Comparison of ENCODE assay signal across 9 cellular contexts in the genomic region with DNA sequence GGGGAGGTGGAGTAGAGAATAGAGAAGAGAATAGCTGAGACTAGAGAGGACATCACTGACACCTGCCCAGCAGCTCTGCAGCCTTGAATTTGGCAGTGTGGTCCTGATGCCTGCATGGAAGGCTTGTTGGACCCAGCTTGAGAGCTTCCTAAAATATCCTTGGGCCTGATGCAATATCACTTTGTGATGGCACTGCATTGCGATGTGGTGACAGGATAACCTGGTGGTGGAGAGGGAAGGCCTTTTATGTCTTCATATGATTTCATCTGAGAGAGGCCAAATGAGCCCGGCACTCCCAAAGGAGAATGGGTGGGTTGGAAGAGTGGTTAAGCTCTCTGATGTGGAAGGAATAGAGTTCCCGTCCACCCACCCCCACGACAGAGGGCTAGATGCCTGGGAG.
DNase-seq lines count a peak whose midpoint lies in the region; ATAC-seq and TF ChIP-seq lines count a peak whose summit lies in the region.
"Had no signal": no experiment of that assay in that cellular context is flagged by ENCODE, and none has a peak within 500 bp of the region (broad histone marks: within the 10 kb centered on the region; RNA-seq: fewer than 3 reads in every experiment).

No MANE protein-coding gene starts in this region.

- H3K79me1 ChIP-seq in mesenchymal stem cell (replicated peaks; ENCODE audit: low read length, poor library complexity, severe bottlenecking): no peaks in the 10 kb centered on the region

- no peaks in the 10 kb centered on the region for H3K27me3 Mint-ChIP-seq in activated T-cell treated with anti-CD3 and anti-CD28 coated beads, Interleukin-2, amount 50 U/mL, for 24 hours

- peak overlapping the region; percentile 36 to 93 for H3K4ac ChIP-seq in mesenchymal stem cell (ENCODE audit: low read depth in 1 of 2, low read length in 2 of 2)

- H2AFZ ChIP-seq in mesenchymal stem cell (ENCODE audit: low read depth, low read length): peak overlapping the region; percentile 76

- peak overlapping the region in 1 of 2 experiments; percentile 51 for H3K14ac ChIP-seq in mesenchymal stem cell (ENCODE audit: low read length in 2 of 2)

- peak overlapping the region; percentile 30 to 85 for H2BK12ac ChIP-seq in mesenchymal stem cell (ENCODE audit: low read length in 2 of 2)

- no peak overlapping the region for H3K4me3 Mint-ChIP-seq in activated T-cell treated with anti-CD3 and anti-CD28 coated beads, Interleukin-2, amount 50 U/mL, for 24 hours

- no peaks in the 10 kb centered on the region for H3K27me3 ChIP-seq in mesenchymal stem cell (ENCODE audit: control insufficient read depth in 1 of 2, insufficient read depth in 1 of 2, low read length in 2 of 2)
- no peaks in the 10 kb centered on the region for H3K27me3 ChIP-seq in upper lobe of left lung

- H3K4me3 ChIP-seq in mesenchymal stem cell (ENCODE audit: insufficient read depth in 1 of 2, low read depth in 1 of 2, low read length in 2 of 2) (peak overlapping the region in 1 of 2 experiments; percentile 73), upper lobe of left lung (no peak overlapping the region)

- peak overlapping the region; percentile 41 for H3K27ac Mint-ChIP-seq in activated T-cell treated with anti-CD3 and anti-CD28 coated beads, Interleukin-2, amount 50 U/mL, for 24 hours

- no peak overlapping the region for H2BK5ac ChIP-seq in mesenchymal stem cell (ENCODE audit: low read depth, low read length, poor library complexity, severe bottlenecking)

- TF ChIP-seq CTCF in upper lobe of left lung (IDR thresholded peaks at IDR 0.05): no peak

- peak overlapping the region; percentile 47 to 82 for H3K18ac ChIP-seq in mesenchymal stem cell (ENCODE audit: low read depth in 1 of 2, low read length in 2 of 2)

- H3K23ac ChIP-seq in mesenchymal stem cell (ENCODE audit: low read length in 2 of 2): peak overlapping the region in 1 of 2 experiments; percentile 54

- no peak overlapping the region for H4K8ac ChIP-seq in mesenchymal stem cell (ENCODE audit: low read length)

- peaks cover 3% of the 10 kb centered on the region for H3K36me3 Mint-ChIP-seq in activated T-cell treated with anti-CD3 and anti-CD28 coated beads, Interleukin-2, amount 50 U/mL, for 24 hours (ENCODE audit: low read depth)

- H4K91ac ChIP-seq in mesenchymal stem cell (ENCODE audit: low read length): peak overlapping the region; percentile 14

- H3K4me1 Mint-ChIP-seq in activated T-cell treated with anti-CD3 and anti-CD28 coated beads, Interleukin-2, amount 50 U/mL, for 24 hours (ENCODE audit: low read depth): peaks cover 40% of the 10 kb centered on the region

- peak overlapping the region; percentile 29 for H2BK120ac ChIP-seq in mesenchymal stem cell (ENCODE audit: low read depth, low read length)

- peak overlapping the region; percentile 18 for H2BK15ac ChIP-seq in mesenchymal stem cell (ENCODE audit: low read depth, poor library complexity, severe bottlenecking)

- TF ChIP-seq POLR2A in upper lobe of left lung (IDR thresholded peaks at IDR 0.05): no peak

- whole genome bisulfite sequencing in mesenchymal stem cell: 81% methylated on average over 4 of the region's 4 CpGs
- whole genome bisulfite sequencing in upper lobe of left lung, 2 donors: 70 to 85% methylated on average over 4 of the region's 4 CpGs

- H3K4me2 ChIP-seq in mesenchymal stem cell (ENCODE audit: low read length, poor library complexity, severe bottlenecking): no peak overlapping the region

- no peak for TF ChIP-seq EP300 in upper lobe of left lung (IDR thresholded peaks at IDR 0.05)

- H3K27ac ChIP-seq in angular gyrus (ENCODE audit: low read depth, low read length) (peak overlapping the region; percentile 96), mesenchymal stem cell (ENCODE audit: low read length, poor library complexity, severe bottlenecking) (no peak overlapping the region), upper lobe of left lung (peak overlapping the region; percentile 73 to 92 (median 86))

- H3K9ac ChIP-seq in mesenchymal stem cell (ENCODE audit: low read length): peak overlapping the region; percentile 96

- H3K9me3 Mint-ChIP-seq in activated T-cell treated with anti-CD3 and anti-CD28 coated beads, Interleukin-2, amount 50 U/mL, for 24 hours: no peaks in the 10 kb centered on the region

- H3K4me1 ChIP-seq in mesenchymal stem cell (ENCODE audit: control insufficient read depth, insufficient read depth, low read depth, low read length): peaks cover 17% of the 10 kb centered on the region
- peaks cover 24 to 43% (median 31%) of the 10 kb centered on the region in 4 donors for H3K4me1 ChIP-seq in upper lobe of left lung

- ATAC-seq in upper lobe of left lung (ENCODE audit: low FRiP score in 2 of 2) (no peak), GM21360 (IDR thresholded peaks at IDR 0.05; ENCODE audit: unreplicated experiment) (no peak), GM19395 (IDR thresholded peaks at IDR 0.05; ENCODE audit: unreplicated experiment) (no peak)

- H3K9me3 ChIP-seq in mesenchymal stem cell (ENCODE audit: control insufficient read depth, low read length): no peaks in the 10 kb centered on the region
- no peaks in the 10 kb centered on the region for H3K9me3 ChIP-seq in upper lobe of left lung

- peak overlapping the region; percentile 25 for H2AK5ac ChIP-seq in mesenchymal stem cell (ENCODE audit: low read length, severe bottlenecking)

- no peak for DNase-seq in activated T-cell treated with anti-CD3 and anti-CD28 coated beads, Interleukin-2, amount 50 U/mL, for 24 hours
- DNase-seq in activated T-cell treated with anti-CD3 and anti-CD28 coated beads for 4 hours (no peak), mesenchymal stem cell (no peak), upper lobe of left lung (no peak), GDM1 (lab: John Stamatoyannopoulos, UW) (no peak)
- DNase-seq: stimulated activated CD4-positive, alpha-beta T cell treated with anti-CD3 and anti-CD28 coated beads, Interleukin-4, amount 100 ng/mL, for 4 hours had no signal

- H3K36me3 ChIP-seq in mesenchymal stem cell (ENCODE audit: control insufficient read depth in 1 of 2, insufficient read depth in 2 of 2, low read depth in 1 of 2, low read length in 2 of 2) (no peaks in the 10 kb centered on the region), upper lobe of left lung (no peaks in the 10 kb centered on the region)
